ENCODE assay signal across 9 cellular contexts in the genomic region with DNA sequence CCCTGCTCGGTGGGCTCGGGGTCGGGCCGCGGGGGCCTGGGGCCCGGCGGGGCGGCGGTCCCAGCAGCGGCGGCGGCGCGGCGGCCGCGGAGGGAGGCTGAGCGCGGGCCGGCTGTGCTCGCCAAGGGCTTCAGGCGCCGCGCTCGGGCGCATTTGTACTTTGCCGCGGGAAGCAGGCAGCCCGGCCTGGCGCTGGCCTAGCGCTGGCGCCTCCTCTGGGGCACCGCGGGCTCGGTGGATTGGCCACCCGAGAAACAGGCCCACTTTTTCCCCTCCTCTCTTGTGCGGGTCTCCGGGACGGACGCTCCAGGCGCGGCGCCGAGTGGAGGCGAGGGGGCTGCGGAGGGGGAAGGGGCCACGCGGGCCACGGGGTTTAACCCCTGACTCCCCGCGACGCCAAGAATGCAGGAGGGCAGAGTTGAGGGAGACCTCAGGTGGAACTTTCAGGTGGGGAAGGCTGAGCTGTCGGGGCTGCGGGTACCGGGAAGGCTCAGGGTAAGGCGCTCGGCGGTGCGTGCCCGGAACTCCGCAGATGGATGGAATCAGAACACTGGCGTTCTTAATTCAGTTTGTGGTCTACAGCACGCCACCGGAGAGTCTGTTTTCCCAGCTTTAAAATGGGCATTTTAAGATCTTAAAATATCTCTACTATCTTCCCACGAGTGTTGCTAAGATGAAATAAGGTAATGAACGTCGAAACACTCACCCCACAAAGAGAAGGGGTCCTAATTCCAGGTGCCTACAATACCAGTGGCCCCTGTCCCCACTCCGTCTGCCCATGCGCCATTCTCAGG. TPM values are rescaled to one million over a fixed set of nuclear protein-coding genes. Genes with fewer than 3 reads are reported as not detected.
DNase-seq lines count a peak whose midpoint lies in the region; ATAC-seq, FAIRE-seq and TF ChIP-seq lines count a peak whose summit lies in the region.
"Had no signal": no experiment of that assay in that cellular context is flagged by ENCODE, and none has a peak within 500 bp of the region (broad histone marks: within the 10 kb centered on the region; RNA-seq: fewer than 3 reads in every experiment).

A gene with protein sequence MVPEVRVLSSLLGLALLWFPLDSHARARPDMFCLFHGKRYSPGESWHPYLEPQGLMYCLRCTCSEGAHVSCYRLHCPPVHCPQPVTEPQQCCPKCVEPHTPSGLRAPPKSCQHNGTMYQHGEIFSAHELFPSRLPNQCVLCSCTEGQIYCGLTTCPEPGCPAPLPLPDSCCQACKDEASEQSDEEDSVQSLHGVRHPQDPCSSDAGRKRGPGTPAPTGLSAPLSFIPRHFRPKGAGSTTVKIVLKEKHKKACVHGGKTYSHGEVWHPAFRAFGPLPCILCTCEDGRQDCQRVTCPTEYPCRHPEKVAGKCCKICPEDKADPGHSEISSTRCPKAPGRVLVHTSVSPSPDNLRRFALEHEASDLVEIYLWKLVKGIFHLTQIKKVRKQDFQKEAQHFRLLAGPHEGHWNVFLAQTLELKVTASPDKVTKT (minus strand): TSS at position 126 of the 794 bp plus-strand sequence. CDS start 538 bp downstream, outside the sequence.

- no peaks in the 10 kb centered on the region for H3K79me2 ChIP-seq in H9 (ENCODE audit: insufficient read depth, low read length)
- H3K79me2 ChIP-seq in GM12878 (ENCODE audit: control insufficient read depth, insufficient read depth, low read length), result no peaks in the 10 kb centered on the region

- H3K4ac ChIP-seq in H9 (ENCODE audit: low read depth, low read length), result no peak within 1 kb of the TSS

- in situ Hi-C loops in GM12878 (cut with MboI), result no loop called here

- RAD21 ChIA-PET in GM12878 (lab: Charles Lee; ENCODE audit: unreplicated experiment), result no interaction called here

- H3K27me3 Mint-ChIP-seq in H9 (ENCODE audit: low read depth), result peaks cover 75% of the 10 kb centered on the region

- POLR2A ChIA-PET in GM12878 (lab: Charles Lee), result no interaction called here

- peak within 1 kb of the TSS; percentile 16; the same call in 1 of the 2 replicates for H3K14ac ChIP-seq in H9 (ENCODE audit: insufficient read depth, low read length)

- no peak for TF ChIP-seq EP300 in GM12878 (IDR thresholded peaks at IDR 0.05; ENCODE audit: borderline replicate concordance in 1 of 2, control insufficient read depth in 1 of 2, low read depth in 2 of 2, low read length in 2 of 2)

- H3K4me1 Mint-ChIP-seq in H9, result peaks cover 11 to 16% of the 10 kb centered on the region in 2 experiments

- H2AFZ ChIP-seq in H9 (ENCODE audit: low read length), result no peak within 1 kb of the TSS
- H2AFZ ChIP-seq in GM12878 (ENCODE audit: control insufficient read depth, low read depth, low read length), result no peak within 1 kb of the TSS

- H3K23me2 ChIP-seq in H9 (ENCODE audit: insufficient read length, low read depth, low read length, poor library complexity, severe bottlenecking), result peaks cover 6% of the 10 kb centered on the region

- H3K27me3 ChIP-seq in H9 (ENCODE audit: insufficient read depth, low read length), result peaks cover 37% of the 10 kb centered on the region
- peaks cover 12 to 17% of the 10 kb centered on the region in 2 experiments for H3K27me3 ChIP-seq in GM12878 (replicated peaks in 1 of 2; ENCODE audit: control insufficient read depth in 2 of 2, insufficient read depth in 2 of 2, low read length in 1 of 2)
- H3K27me3 ChIP-seq in iPS-15b (ENCODE audit: control insufficient read depth, insufficient read depth, low read length), result peaks cover 65% of the 10 kb centered on the region
- peaks cover 28 to 40% (median 35%) of the 10 kb centered on the region in 3 donors for H3K27me3 ChIP-seq in skeletal muscle tissue (ENCODE audit: control insufficient read depth in 3 of 3, insufficient read depth in 3 of 3, low read length in 3 of 3)

- CTCF ChIA-PET in GM12878 (lab: Yijun Ruan, JAX), result no interaction called here

- TF ChIP-seq POLR2A in GM12878 (IDR thresholded peaks at IDR 0.05; ENCODE audit: low read depth, low read length), result no peak

- peaks cover 0 to 2% of the 10 kb centered on the region in 2 experiments; a peak in 3 of 5 replicates for H3K9me3 Mint-ChIP-seq in H9

- no peak within 1 kb of the TSS for H2BK12ac ChIP-seq in H9 (ENCODE audit: insufficient read length, low read depth, low read length)

- DNase-seq in H9, result no peak
- DNase-seq in GM12878 (ENCODE audit: low read depth, low spot score), result no peak
- no peak for DNase-seq in SHP77 (lab: John Stamatoyannopoulos, UW)
- no peak for DNase-seq in NCI-H1417 treated with DMSO at 0.1 percent for 48 hours (lab: John Stamatoyannopoulos, UW)

- H3K4me3 ChIP-seq in GM12878, result no peak within 1 kb of the TSS
- H3K4me3 ChIP-seq in iPS-15b (ENCODE audit: low read depth, low read length), result peak within 1 kb of the TSS; percentile 68
- peak within 1 kb of the TSS in 2 of 3 donors; percentile 57 to 58 for H3K4me3 ChIP-seq in skeletal muscle tissue (ENCODE audit: low read length in 3 of 3)

- H2BK20ac ChIP-seq in H9 (ENCODE audit: low read depth, low read length, poor library complexity, severe bottlenecking), result no peak within 1 kb of the TSS

- no CpG with 5 or more reads among the region's 69 CpGs for WGBS in H9 (ENCODE audit: extremely low coverage, insufficient read length, low lambda C conversion rate)
- WGBS in GM12878 (ENCODE audit: insufficient coverage, insufficient replicate concordance, low lambda C conversion rate, missing lambda C conversion rate), result 43% methylated on average over 40 of the region's 69 CpGs

- no peak within 1 kb of the TSS for H3T11ph ChIP-seq in H9 (ENCODE audit: low read length)

- no peak for ATAC-seq in GM12878
- no peak for ATAC-seq in GM21526 (IDR thresholded peaks at IDR 0.05; ENCODE audit: low FRiP score, unreplicated experiment)
- no peak for ATAC-seq in HG03280 (IDR thresholded peaks at IDR 0.05; ENCODE audit: unreplicated experiment)

- BruUV-seq in GM12878 (replicated peaks; lab: Mats Ljungman, UMichigan), result no TSS peak

- H3K36me3 ChIP-seq in GM12878 (ENCODE audit: control insufficient read depth in 2 of 2, insufficient read depth in 2 of 2, low read length in 1 of 2) (no peaks in the 10 kb centered on the region), iPS-15b (ENCODE audit: control insufficient read depth, insufficient read depth, low read length) (no peaks in the 10 kb centered on the region), skeletal muscle tissue (ENCODE audit: control insufficient read depth in 3 of 3, insufficient read depth in 3 of 3, low read length in 3 of 3) (no peaks in the 10 kb centered on the region)
- H3K36me3 ChIP-seq: neutrophil had no signal

- no peak for TF ChIP-seq CTCF in H9 (conservative IDR thresholded peaks at IDR 0.05)
- TF ChIP-seq CTCF in GM12878 (IDR thresholded peaks at IDR 0.05 in 2 of 3, conservative IDR thresholded peaks at IDR 0.05 in 1 of 3; ENCODE audit: control insufficient read depth in 2 of 3, extremely low read depth in 1 of 3, insufficient read depth in 1 of 3, low read depth in 3 of 3, low read length in 3 of 3), result no peak

- H3K79me1 ChIP-seq in H9 (ENCODE audit: insufficient read depth, low read depth, low read length, poor library complexity, severe bottlenecking), result no peaks in the 10 kb centered on the region

- H3K27ac Mint-ChIP-seq in H9, result no peak within 1 kb of the TSS; a peak in 1 of 7 replicates

- SMC1A ChIA-PET in GM12878 (lab: Charles Lee; ENCODE audit: uncharacterized antibody, unreplicated experiment), result interaction anchor here (0.9 kb wide), 1 partner anchor 29 kb away, joined by 4 read pairs; no protein-coding TSS in a partner anchor

- H3K9ac ChIP-seq in H9 (ENCODE audit: extremely low read depth, insufficient read length, low read length), result no peak within 1 kb of the TSS
- H3K9ac ChIP-seq in GM12878 (ENCODE audit: control insufficient read depth, insufficient read depth, low read length), result no peak within 1 kb of the TSS
- H3K9ac ChIP-seq in iPS-15b (ENCODE audit: low read depth, low read length), result no peak within 1 kb of the TSS
- peak within 1 kb of the TSS in 2 of 3 donors; percentile 53 to 62 for H3K9ac ChIP-seq in skeletal muscle tissue (ENCODE audit: low read depth in 1 of 3, low read length in 3 of 3)

- H3K9me3 ChIP-seq in H9 (ENCODE audit: control insufficient read depth, low read depth, low read length) (no peaks in the 10 kb centered on the region), GM12878 (replicated peaks; ENCODE audit: control insufficient read depth, insufficient read depth, low read length) (no peaks in the 10 kb centered on the region), iPS-15b (ENCODE audit: control insufficient read depth, insufficient read depth, low read length) (no peaks in the 10 kb centered on the region), skeletal muscle tissue (ENCODE audit: control insufficient read depth in 3 of 3, low read length in 3 of 3) (no peaks in the 10 kb centered on the region)
- H3K9me3 ChIP-seq: neutrophil had no signal

- H4K8ac ChIP-seq in H9 (replicated peaks; ENCODE audit: insufficient read length, low read depth, low read length), result no peak within 1 kb of the TSS

- no peak within 1 kb of the TSS for H2BK120ac ChIP-seq in H9 (ENCODE audit: low read depth, low read length, poor library complexity, severe bottlenecking)

- H3K18ac ChIP-seq in H9 (ENCODE audit: insufficient read length, low read depth, low read length), result no peak within 1 kb of the TSS

- no peak for FAIRE-seq in GM12878 (lab: Jason Lieb, UNC)

- H2BK15ac ChIP-seq in H9 (ENCODE audit: low read depth, low read length), result no peak within 1 kb of the TSS; the same call in 1 of the 2 replicates

- no peaks in the 10 kb centered on the region for H4K20me1 ChIP-seq in H9 (ENCODE audit: control insufficient read depth, insufficient read depth, insufficient read length)
- no peaks in the 10 kb centered on the region; the same call in 1 of the 2 replicates for H4K20me1 ChIP-seq in GM12878 (ENCODE audit: control insufficient read depth, insufficient read depth)

- no peak within 1 kb of the TSS for H4K91ac ChIP-seq in H9 (ENCODE audit: insufficient read length, low read depth, low read length)

- no peaks in the 10 kb centered on the region for H3K4me1 ChIP-seq in H9 (ENCODE audit: insufficient read depth, low read length)
- no peaks in the 10 kb centered on the region for H3K4me1 ChIP-seq in GM12878 (ENCODE audit: control insufficient read depth, insufficient read depth, low read length)
- H3K4me1 ChIP-seq in iPS-15b (ENCODE audit: control insufficient read depth, insufficient read depth, low read length), result peaks cover 4% of the 10 kb centered on the region
- peaks cover 10 to 17% (median 14%) of the 10 kb centered on the region in 3 donors for H3K4me1 ChIP-seq in skeletal muscle tissue (ENCODE audit: control insufficient read depth in 3 of 3, insufficient read depth in 3 of 3, low read length in 3 of 3)

- no peaks in the 10 kb centered on the region; a peak in 1 of 7 replicates for H3K36me3 Mint-ChIP-seq in H9 (ENCODE audit: insufficient read depth in 1 of 3, low read depth in 3 of 3)

- H3K23ac ChIP-seq in H9 (ENCODE audit: insufficient read length, low read depth, low read length), result no peak within 1 kb of the TSS

- no peak within 1 kb of the TSS for H2BK5ac ChIP-seq in H9 (ENCODE audit: insufficient read length, low read length)

- no peak within 1 kb of the TSS for H4K5ac ChIP-seq in H9 (ENCODE audit: insufficient read length, low read depth, low read length)

- no peak for TF ChIP-seq RAD21 in GM12878 (IDR thresholded peaks at IDR 0.05; ENCODE audit: insufficient read depth, low read depth, low read length)

- H3K4me2 ChIP-seq in H9 (ENCODE audit: insufficient read depth, insufficient read length, low read length) (peak within 1 kb of the TSS; percentile 89), GM12878 (ENCODE audit: control insufficient read depth, insufficient read depth) (no peak within 1 kb of the TSS)

- H3K4me3 Mint-ChIP-seq in H9, result peak within 1 kb of the TSS; percentile 70 to 89

- H3K27ac ChIP-seq in H9 (ENCODE audit: insufficient read length, low read depth, low read length), result no peak within 1 kb of the TSS
- H3K27ac ChIP-seq in GM12878 (ENCODE audit: control insufficient read depth, insufficient read depth), result no peak within 1 kb of the TSS
- H3K27ac ChIP-seq in skeletal muscle tissue (ENCODE audit: low read depth, low read length), result no peak within 1 kb of the TSS
- H3K27ac ChIP-seq: neutrophil had no signal

- H3K56ac ChIP-seq in H9 (ENCODE audit: insufficient read length, low read depth, low read length), result no peak within 1 kb of the TSS

- no peak within 1 kb of the TSS for H2AK5ac ChIP-seq in H9 (ENCODE audit: insufficient read length, low read length)

- intact Hi-C loops in GM12878 (cut with micrococcal nuclease; ENCODE audit: unreplicated experiment), result no loop called here

RNA-seq across cellular contexts. Expression of the gene that starts here (rescaled TPM):
- total RNA-seq in H9 (2021) (0.33 and 0.39 TPM in 2 replicates), GM12878 (2014; rRNA removed) (not detected in 2 replicates), GM12878 (2014; rRNA removed; fragmentation: Illumina TruSeq; extraction: Trizol) (not detected in 2 replicates), GM12878 (2021) (not detected in 2 replicates), skeletal muscle tissue (0.52 TPM)
- not detected in 2 replicates for total RNA-seq in GM12878 (2013; cell fraction: nucleolus; rRNA removed)
- polyA plus RNA-seq in GM12878 (2011; ENCODE audit: low read depth), result not detected
- polyA plus RNA-seq in GM12878 (2011; rRNA removed) (not detected in 2 replicates), GM12878 (2014; fragmentation: Illumina TruSeq; extraction: Trizol) (not detected in 2 replicates), GM12878 (2014; fragmentation: Nextera tagmentation; extraction: Ambion mirVana) (not detected), GM12878 (2014; rRNA removed) (not detected in 2 replicates), GM12878 (2016; fragmentation: Nextera tagmentation; extraction: Ambion mirVana) (not detected)
- not detected in 2 replicates for polyA plus RNA-seq in GM12878 (2011; cell fraction: cytosol; rRNA removed)
- not detected in 2 replicates for polyA plus RNA-seq in GM12878 (2011; cell fraction: nucleus; rRNA removed)
- polyA plus RNA-seq in GM12878 (2012), result not detected in 2 replicates
- not detected in 2 replicates for polyA minus RNA-seq in GM12878 (2011; rRNA and poly(A)+ RNA removed)
- not detected in 2 replicates for polyA minus RNA-seq in GM12878 (2011; cell fraction: cytosol; rRNA and poly(A)+ RNA removed)
- polyA minus RNA-seq in GM12878 (2011; cell fraction: nucleus; rRNA and poly(A)+ RNA removed), result not detected in 2 replicates

Comparison
In these comparisons a context has a peak if more than half of its experiments do, and no peak if none do; other contexts are left out.
1. H3K9ac ChIP-seq: peak in skeletal muscle tissue (2 of 3); none in H9 (single experiment), GM12878 (single experiment) and iPS-15b (single experiment).